Comparison of ENCODE assay signal across 24 cellular contexts in the genomic region with DNA sequence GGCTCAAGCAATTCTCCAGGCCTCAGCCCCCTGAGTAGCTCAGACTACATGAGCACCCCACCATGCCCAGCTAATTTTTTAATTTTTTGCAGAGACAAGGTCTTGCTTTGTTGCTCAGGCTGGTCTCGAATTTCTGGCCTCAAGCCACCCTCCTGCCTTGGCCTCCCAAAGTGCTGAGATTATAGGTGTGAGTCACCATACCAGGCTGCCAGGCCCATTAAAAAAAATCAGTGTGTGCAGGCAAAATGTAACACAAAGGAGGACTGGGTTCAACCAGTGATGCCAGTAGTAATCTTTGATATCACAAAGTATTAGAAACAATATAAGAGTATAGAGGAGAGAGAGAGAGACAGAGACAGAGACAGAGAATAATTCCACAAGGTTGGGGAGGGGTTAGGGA.
"Had no signal": no experiment of that assay in that cellular context is flagged by ENCODE, and none has a peak within 500 bp of the region (broad histone marks: within the 10 kb centered on the region; RNA-seq: fewer than 3 reads in every experiment).

No MANE protein-coding gene starts in this region.

- H3K4me2 ChIP-seq: KMS-11 had no signal

- ATAC-seq: K562, Panc1, PC-3, SK-N-SH treated with all-trans-retinoic acid at 6 μM for 48 hours had no signal

- H3K36me3 Mint-ChIP-seq: IgD-negative memory B cell had no signal

- H3K27me3 Mint-ChIP-seq: IgD-negative memory B cell had no signal

- H3K4me1 Mint-ChIP-seq: IgD-negative memory B cell had no signal

- H3K4me3 ChIP-seq: K562 had no signal

- H3K27ac ChIP-seq: KMS-11, RWPE1 had no signal

- H3K27ac Mint-ChIP-seq: IgD-negative memory B cell had no signal

- H3K9ac ChIP-seq: KMS-11 had no signal

- H3K4me3 Mint-ChIP-seq: IgD-negative memory B cell had no signal

- DNase-seq: Kasumi-1; MM.1S; NCI-H1092 treated with DMSO at 0.1 percent for 48 hours; NCI-H1436; NCI-H187; NCI-H2029; NCI-H2081 treated with DMSO at 0.1 percent for 48 hours; NCI-H2171; NCI-H226; NCI-H446; NCI-H510A; NCI-H524 treated with DMSO at 0.1 percent for 48 hours; NCI-H69; NCI-H774; NK-92 treated with Interleukin-12 subunit alpha and Interleukin-12 subunit beta, amount 100 ng/mL, for 24 hours; PC-3; SHP77; T-helper 1 cell had no signal
